8 cellular contexts compared by ENCODE assay signal in genomic region chr3:122356402-122356801, GRCh38. TPM values are rescaled to one million over a fixed set of nuclear protein-coding genes. Genes with fewer than 3 reads are reported as not detected.
DNase-seq lines count a peak whose midpoint lies in the region; FAIRE-seq and TF ChIP-seq lines count a peak whose summit lies in the region.

No MANE protein-coding gene starts in this region.

- H2AFZ ChIP-seq in neural cell (ENCODE audit: low read depth, low read length), result no peak overlapping the region

- no peak overlapping the region for H3K27ac Mint-ChIP-seq in chondrocyte (ENCODE audit: unreplicated experiment)

- H3K4me2 ChIP-seq in neural cell (ENCODE audit: low read length), result no peak overlapping the region

- H3K4me3 ChIP-seq in neural cell (ENCODE audit: low read length) (no peak overlapping the region), lower leg skin (ENCODE audit: low read depth, poor library complexity, severe bottlenecking) (no peak overlapping the region)

- no peaks in the 10 kb centered on the region for H3K36me3 ChIP-seq in neural cell (ENCODE audit: insufficient read depth, low read length)

- TF ChIP-seq CTCF in chondrocyte (IDR thresholded peaks at IDR 0.05), result peak; percentile 53
- peak; percentile 50 for TF ChIP-seq CTCF in neural cell (IDR thresholded peaks at IDR 0.05; ENCODE audit: poor library complexity, severe bottlenecking)
- no peak for TF ChIP-seq CTCF in lower leg skin (IDR thresholded peaks at IDR 0.05)

- no peaks in the 10 kb centered on the region for H3K79me2 ChIP-seq in neural cell (replicated peaks; ENCODE audit: insufficient read depth, low read length)

- no peaks in the 10 kb centered on the region for H3K27me3 Mint-ChIP-seq in chondrocyte (ENCODE audit: low read depth)

- no peak for TF ChIP-seq POLR2A in GM12892 (IDR thresholded peaks at IDR 0.05; ENCODE audit: low read depth, low read length)
- no peak for TF ChIP-seq POLR2A in lower leg skin (IDR thresholded peaks at IDR 0.05)

- no peaks in the 10 kb centered on the region for H3K9me3 Mint-ChIP-seq in chondrocyte (ENCODE audit: low read depth)

- FAIRE-seq in GM12892 (lab: Jason Lieb, UNC), result peak; percentile 68

- no peak overlapping the region for H3K4me3 Mint-ChIP-seq in chondrocyte (ENCODE audit: unreplicated experiment)

- WGBS in lower leg skin, 2 donors, result 68 to 78% methylated on average over 4 of the region's 4 CpGs

- no peak overlapping the region for H3K9ac ChIP-seq in neural cell (ENCODE audit: low read length)

- no peak overlapping the region for H3K27ac ChIP-seq in neural cell (ENCODE audit: low read length)

- TF ChIP-seq EP300 in neural cell (conservative IDR thresholded peaks at IDR 0.05; ENCODE audit: poor library complexity, severe bottlenecking), result no peak

- H3K27me3 ChIP-seq in neural cell (ENCODE audit: insufficient read depth, low read depth, low read length), result no peaks in the 10 kb centered on the region

- H3F3A ChIP-seq in neural cell (ENCODE audit: insufficient read depth, low read length, poor library complexity, severe bottlenecking), result no peaks in the 10 kb centered on the region

- H3K9me2 ChIP-seq in neural cell (ENCODE audit: insufficient read depth, low read length), result no peaks in the 10 kb centered on the region

- peak; percentile 58 for TF ChIP-seq RAD21 in neural cell (conservative IDR thresholded peaks at IDR 0.05)

- H3K9me3 ChIP-seq in neural cell (ENCODE audit: low read length), result no peaks in the 10 kb centered on the region

- intact Hi-C loops in lower leg skin (cut with DNase I; ENCODE audit: low total_unique reads), result no loop called here

- peak; percentile 20 for DNase-seq in CD1c-positive myeloid dendritic cell (ENCODE audit: extremely low spot score)
- DNase-seq in GM12892 (ENCODE audit: insufficient read length), result no peak
- DNase-seq in NCI-H774 (lab: John Stamatoyannopoulos, UW), result peak; percentile 1
- no peak for DNase-seq in chondrocyte (ENCODE audit: low spot score)
- no peak for DNase-seq in NCI-H1694 treated with DMSO at 0.1 percent for 48 hours (lab: John Stamatoyannopoulos, UW)
- no peak for DNase-seq in mesenteric fat pad (ENCODE audit: low spot score)
- no peak for DNase-seq in lower leg skin (ENCODE audit: low spot score in 2 of 2)

- peaks cover 3% of the 10 kb centered on the region for H3K4me1 Mint-ChIP-seq in chondrocyte (ENCODE audit: low read depth)

- no peaks in the 10 kb centered on the region for H4K20me1 ChIP-seq in neural cell (ENCODE audit: insufficient read depth)

- peaks cover 10% of the 10 kb centered on the region for H3K36me3 Mint-ChIP-seq in chondrocyte (ENCODE audit: low read depth)

TF ChIP-seq in neural cell, 6 proteins besides CTCF, POLR2A, EP300 and RAD21:
- TF ChIP-seq SMC3 (conservative IDR thresholded peaks at IDR 0.05; ENCODE audit: poor library complexity), result peak; percentile 56
- no peak for TF ChIP-seq EZH2 (IDR thresholded peaks at IDR 0.05; ENCODE audit: borderline replicate concordance, insufficient read depth, low read length, poor library complexity, severe bottlenecking)
- TF ChIP-seq TAF1 (IDR thresholded peaks at IDR 0.05; ENCODE audit: low read depth), result no peak
- TF ChIP-seq POLR2AphosphoS5 (IDR thresholded peaks at IDR 0.05), result no peak

RNA-seq across cellular contexts. Expression of gene MIX23, which starts 26.6 kb away (rescaled TPM):
- polyA plus RNA-seq in GM12892 (2012; ENCODE audit: missing spikeins), result 75.8 TPM
- total RNA-seq in chondrocyte, result 10.9 to 27.7 TPM (median 19.6 TPM) in 3 replicates
- 40.8 and 87.3 TPM in 2 replicates for polyA plus RNA-seq in neural cell
- polyA minus RNA-seq in neural cell, result 15.6 and 16.2 TPM in 2 replicates
- 22.0 TPM for total RNA-seq in mesenteric fat pad
- total RNA-seq in lower leg skin, result 10 to 100 TPM in 2 of 4 donors, 1 to 10 TPM in 2; 6.1 to 19.3 (median 12.0) TPM

RNA-seq across cellular contexts. Expression of gene FAM162A, which starts 27.6 kb away (rescaled TPM):
- 202 TPM for polyA plus RNA-seq in GM12892 (2012; ENCODE audit: missing spikeins)
- total RNA-seq in chondrocyte (33.7 to 40.1 TPM (median 37.5 TPM) in 3 replicates), mesenteric fat pad (29.1 TPM), lower leg skin (10 to 100 TPM; 34.2 to 85.7 (median 41.0) TPM)
- 15.1 and 16.2 TPM in 2 replicates for polyA plus RNA-seq in neural cell
- polyA minus RNA-seq in neural cell, result 9.3 and 11.8 TPM in 2 replicates

RNA-seq across cellular contexts. Expression of gene CSTA, which starts 31.4 kb away (rescaled TPM):
- 0.68 TPM for polyA plus RNA-seq in GM12892 (2012; ENCODE audit: missing spikeins)
- total RNA-seq in chondrocyte, result not detected in 3 replicates
- not detected in 2 replicates for polyA plus RNA-seq in neural cell
- polyA minus RNA-seq in neural cell, result not detected in 2 replicates
- 28.7 TPM for total RNA-seq in mesenteric fat pad
- total RNA-seq in lower leg skin, result 100 to 1,000 TPM; 122 to 575 (median 256) TPM

RNA-seq across cellular contexts. Expression of gene WDR5B, which starts 59.5 kb away (rescaled TPM):
- 3.2 TPM for polyA plus RNA-seq in GM12892 (2012; ENCODE audit: missing spikeins)
- total RNA-seq in chondrocyte (4.7 to 6.4 TPM (median 5.0 TPM) in 3 replicates), mesenteric fat pad (4.0 TPM), lower leg skin (1 to 10 TPM; 1.3 to 4.9 (median 2.8) TPM)
- polyA plus RNA-seq in neural cell, result 6.9 and 8.4 TPM in 2 replicates
- 11.4 and 11.5 TPM in 2 replicates for polyA minus RNA-seq in neural cell

Comparison
In these comparisons a context has a peak if more than half of its experiments do, and no peak if none do; other contexts are left out.
1. DNase-seq: peak in CD1c-positive myeloid dendritic cell (single experiment) and NCI-H774 (single experiment); none in GM12892 (single experiment), chondrocyte (single experiment), NCI-H1694 treated with DMSO at 0.1 percent for 48 hours (single experiment), mesenteric fat pad (single experiment) and lower leg skin (0 of 2).
2. CTCF ChIP-seq: peak in chondrocyte (single experiment) and neural cell (single experiment); none in lower leg skin (0 of 3).
3. RNA of gene CSTA, which starts 31.4 kb away (total RNA-seq): 122 to 575 TPM in lower leg skin and 28.7 TPM in mesenteric fat pad (single experiment); not detected in chondrocyte; every median in the first group is over 10 times any median in the second.